Comparison of ENCODE assay signal across 8 cellular contexts in genomic region chr12:62813031-62813829, GRCh38.
DNase-seq lines count a peak whose midpoint lies in the region; ATAC-seq and TF ChIP-seq lines count a peak whose summit lies in the region.

No MANE protein-coding gene starts in this region.

- no peaks in the 10 kb centered on the region for H3K36me3 Mint-ChIP-seq in H9 (ENCODE audit: insufficient read depth in 1 of 3, low read depth in 3 of 3)
- no peaks in the 10 kb centered on the region for H3K36me3 Mint-ChIP-seq in activated naive CD8-positive, alpha-beta T cell

- ATAC-seq in heart left ventricle (peak in 3 of 4 donors; percentile 70 to 83 (median 76)), HG03139 (IDR thresholded peaks at IDR 0.05; ENCODE audit: unreplicated experiment) (no peak), HG02970 (IDR thresholded peaks at IDR 0.05; ENCODE audit: low FRiP score, unreplicated experiment) (no peak)

- H2BK15ac ChIP-seq in H9 (ENCODE audit: low read depth, low read length), result no peak overlapping the region

- H2BK20ac ChIP-seq in H9 (ENCODE audit: low read depth, low read length, poor library complexity, severe bottlenecking), result no peak overlapping the region

- no peak overlapping the region for H2BK5ac ChIP-seq in H9 (ENCODE audit: insufficient read length, low read length)

- no peak overlapping the region for H3K14ac ChIP-seq in H9 (ENCODE audit: insufficient read depth, low read length)

- no peak overlapping the region for H3K9ac ChIP-seq in H9 (ENCODE audit: extremely low read depth, insufficient read length, low read length)

- no peaks in the 10 kb centered on the region; the same call in 1 of the 2 replicates for H3K27me3 Mint-ChIP-seq in H9 (ENCODE audit: low read depth)
- peaks cover 11% of the 10 kb centered on the region for H3K27me3 Mint-ChIP-seq in activated naive CD8-positive, alpha-beta T cell

- H4K91ac ChIP-seq in H9 (ENCODE audit: insufficient read length, low read depth, low read length), result no peak overlapping the region

- no peak overlapping the region for H3K56ac ChIP-seq in H9 (ENCODE audit: insufficient read length, low read depth, low read length)

- no CpG with 5 or more reads among the region's 18 CpGs for WGBS in H9 (ENCODE audit: extremely low coverage, insufficient read length, low lambda C conversion rate)
- 12 to 17% (median 13%) methylated on average over 18 of the region's 18 CpGs for WGBS in heart left ventricle, 4 donors

- H4K20me1 ChIP-seq in H9 (ENCODE audit: control insufficient read depth, insufficient read depth, insufficient read length), result no peaks in the 10 kb centered on the region

- no peaks in the 10 kb centered on the region for H3K79me1 ChIP-seq in H9 (ENCODE audit: insufficient read depth, low read depth, low read length, poor library complexity, severe bottlenecking)

- no peaks in the 10 kb centered on the region for H3K36me3 ChIP-seq in heart left ventricle

- H3K18ac ChIP-seq in H9 (ENCODE audit: insufficient read length, low read depth, low read length), result no peak overlapping the region

- no peak for TF ChIP-seq POLR2A in heart left ventricle (IDR thresholded peaks at IDR 0.05)

- H3K79me2 ChIP-seq in H9 (ENCODE audit: insufficient read depth, low read length), result no peaks in the 10 kb centered on the region

- no peak overlapping the region for H2AK5ac ChIP-seq in H9 (ENCODE audit: insufficient read length, low read length)

- H4K8ac ChIP-seq in H9 (replicated peaks; ENCODE audit: insufficient read length, low read depth, low read length), result no peak overlapping the region

- H3K23ac ChIP-seq in H9 (ENCODE audit: insufficient read length, low read depth, low read length), result no peak overlapping the region

- no peak overlapping the region for H2AFZ ChIP-seq in H9 (ENCODE audit: low read length)

- H3K23me2 ChIP-seq in H9 (ENCODE audit: insufficient read length, low read depth, low read length, poor library complexity, severe bottlenecking), result no peaks in the 10 kb centered on the region

- TF ChIP-seq CTCF in H9 (conservative IDR thresholded peaks at IDR 0.05) (peak; percentile 88), heart left ventricle (IDR thresholded peaks at IDR 0.05) (peak; percentile 51 to 85 (median 72))

- H2BK120ac ChIP-seq in H9 (ENCODE audit: low read depth, low read length, poor library complexity, severe bottlenecking), result no peak overlapping the region

- H3K4me3 ChIP-seq in GM08714 (ENCODE audit: low read length) (peak overlapping the region; percentile 45; the same call in 1 of the 2 replicates), heart left ventricle (peak overlapping the region in 6 of 12 donors; percentile 3 to 40 (median 22))

- no peak overlapping the region for H3K4ac ChIP-seq in H9 (ENCODE audit: low read depth, low read length)

- no peak overlapping the region for H3T11ph ChIP-seq in H9 (ENCODE audit: low read length)

- peaks cover 4% of the 10 kb centered on the region; the same call in 1 of the 2 replicates for H3K4me1 ChIP-seq in H9 (ENCODE audit: insufficient read depth, low read length)
- H3K4me1 ChIP-seq in heart left ventricle, result peaks cover 0 to 15% (median 6%) of the 10 kb centered on the region in 12 donors

- no peak overlapping the region; a peak in 1 of 7 replicates for H3K27ac Mint-ChIP-seq in H9
- H3K27ac Mint-ChIP-seq in activated naive CD8-positive, alpha-beta T cell, result no peak overlapping the region

- intact Hi-C loops in heart left ventricle (cut with DNase I), result loop anchor here in 8 of 10 donors (1.0 to 10.0 kb wide), 8 partner anchors 119 to 376 kb away; partner anchors contain the start of gene PPM1H (in 2 of the 8)
- intact Hi-C loops in posterior vena cava (cut with DNase I), result no loop called here

- no peak overlapping the region; a peak in 1 of 5 replicates for H3K4me3 Mint-ChIP-seq in H9
- H3K4me3 Mint-ChIP-seq in activated naive CD8-positive, alpha-beta T cell, result peak overlapping the region; percentile 54

- H3K27me3 ChIP-seq in H9 (ENCODE audit: insufficient read depth, low read length) (no peaks in the 10 kb centered on the region), heart left ventricle (no peaks in the 10 kb centered on the region)

- H3K4me1 Mint-ChIP-seq in H9, result peaks cover 14 to 16% of the 10 kb centered on the region in 2 experiments
- peaks cover 12% of the 10 kb centered on the region for H3K4me1 Mint-ChIP-seq in activated naive CD8-positive, alpha-beta T cell (ENCODE audit: low read depth)

- H3K4me2 ChIP-seq in H9 (ENCODE audit: insufficient read depth, insufficient read length, low read length), result no peak overlapping the region

- no peak overlapping the region for H3K27ac ChIP-seq in H9 (ENCODE audit: insufficient read length, low read depth, low read length)
- H3K27ac ChIP-seq in heart left ventricle, result no peak overlapping the region

- no peaks in the 10 kb centered on the region for H3K9me3 Mint-ChIP-seq in H9
- H3K9me3 Mint-ChIP-seq in activated naive CD8-positive, alpha-beta T cell (ENCODE audit: low read depth), result no peaks in the 10 kb centered on the region

- no peak overlapping the region for H2BK12ac ChIP-seq in H9 (ENCODE audit: insufficient read length, low read depth, low read length)

- H3K9me3 ChIP-seq in H9 (ENCODE audit: control insufficient read depth, low read depth, low read length) (no peaks in the 10 kb centered on the region), heart left ventricle (no peaks in the 10 kb centered on the region)

- H4K5ac ChIP-seq in H9 (ENCODE audit: insufficient read length, low read depth, low read length), result no peak overlapping the region

- DNase-seq in H9, result peak; percentile 65
- DNase-seq in NOMO-1 treated with DMSO at 0.1 percent for 48 hours (lab: John Stamatoyannopoulos, UW; ENCODE audit: unreplicated experiment), result peak; percentile 57
- DNase-seq in heart left ventricle, result peak; percentile 52 to 76 (median 61)
- peak; percentile 91 for DNase-seq in posterior vena cava (ENCODE audit: low spot score)

Comparison
In these comparisons a context has a peak if more than half of its experiments do, and no peak if none do; other contexts are left out.
1. ATAC-seq: peak in heart left ventricle (3 of 4); none in HG03139 (single experiment) and HG02970 (single experiment).
2. intact Hi-C loops: an anchor here in heart left ventricle (1.0 to 10.0 kb wide); none called in posterior vena cava.
3. Peak in every context shown above with its lines, with median percentiles within 50 percentile points of each other: DNase-seq.